ENCODE assay signal across 3 cellular contexts in the genomic region with DNA sequence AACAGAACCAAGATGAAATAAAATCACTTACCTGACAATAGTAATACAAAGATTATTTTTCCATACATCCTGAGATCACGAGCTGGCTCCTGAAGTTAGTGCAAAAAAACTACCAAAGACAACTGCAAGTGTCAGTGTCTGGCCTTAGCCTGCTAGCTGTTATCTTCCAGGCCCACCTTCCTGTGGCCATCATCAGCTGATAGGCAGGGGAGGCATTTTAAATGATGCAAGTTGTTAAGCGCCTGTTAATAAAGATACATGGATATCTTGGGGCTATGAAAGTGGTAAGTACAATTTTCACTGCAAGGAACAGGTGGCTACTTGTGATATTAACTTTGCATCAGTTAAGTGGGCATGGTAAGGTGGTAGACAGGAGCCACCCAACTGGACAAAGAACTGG. TPM values are rescaled to one million over a fixed set of nuclear protein-coding genes. Genes with fewer than 3 reads are reported as not detected.
"Had no signal": no experiment of that assay in that cellular context is flagged by ENCODE, and none has a peak within 500 bp of the region (broad histone marks: within the 10 kb centered on the region; RNA-seq: fewer than 3 reads in every experiment).

A gene (minus strand): TSS at position 120 of the 400 bp plus-strand sequence. CDS start 52 bp downstream, at position 68.

RNA-seq across cellular contexts. Expression of the gene that starts here (rescaled TPM):
- total RNA-seq: H4, H7, HT1080 had no signal
